ENCODE assay signal across 8 cellular contexts in genomic region chrX:104165894-104166734, GRCh38. TPM values are rescaled to one million over a fixed set of nuclear protein-coding genes. Genes with fewer than 3 reads are reported as not detected.
DNase-seq lines count a peak whose midpoint lies in the region; ATAC-seq and TF ChIP-seq lines count a peak whose summit lies in the region.

FAM199X (plus strand) TSS chrX:104166453; CDS start chrX:104166786, 333 bp downstream.

- peak within 1 kb of the TSS; percentile 88 for H3K27ac ChIP-seq in left ventricle myocardium inferior (replicated peaks)
- peak within 1 kb of the TSS; percentile 84 for H3K27ac ChIP-seq in psoas muscle
- peak within 1 kb of the TSS; percentile 71 for H3K27ac ChIP-seq in urinary bladder (ENCODE audit: low read depth)

- H3K9me3 ChIP-seq in left ventricle myocardium inferior (replicated peaks) (no peaks in the 10 kb centered on the region), psoas muscle (no peaks in the 10 kb centered on the region)

- DNase-seq in NCI-H146 treated with DMSO at 0.1 percent for 48 hours (lab: John Stamatoyannopoulos, UW; ENCODE audit: unreplicated experiment): peak; percentile 72
- peak in 55 of 56 donors; percentile 2 to 86 (median 65) for DNase-seq in amygdala (lab: John Stamatoyannopoulos, UW)
- DNase-seq in left ventricle myocardium inferior: peak; percentile 89
- peak; percentile 86 to 94 for DNase-seq in psoas muscle

- peak; percentile 65 for TF ChIP-seq POLR2A in GM15510 (IDR thresholded peaks at IDR 0.05; ENCODE audit: borderline replicate concordance, extremely low read depth, insufficient read length)

- TF ChIP-seq CTCF in left ventricle myocardium inferior (IDR thresholded peaks at IDR 0.05; ENCODE audit: borderline replicate concordance) (peak; percentile 83), psoas muscle (IDR thresholded peaks at IDR 0.05) (peak; percentile 75)

- H3K27me3 ChIP-seq in left ventricle myocardium inferior (ENCODE audit: low read depth) (no peaks in the 10 kb centered on the region), psoas muscle (ENCODE audit: insufficient read depth in 3 of 3, low read length in 2 of 3) (peaks cover 0 to 7% (median 0%) of the 10 kb centered on the region in 3 donors)

- intact Hi-C loops in T-helper 1 cell treated with Interleukin-12 subunit alpha and Interleukin-12 subunit beta and Interleukin-4 antibody, amounts not matched to agents 30 ng/mL and 1 ng/mL, for 36 hours (cut with micrococcal nuclease): loop anchor here (1.0 to 2.0 kb wide), 4 partner anchors 9 to 479 kb away; partner anchors contain the start of genes MORF4L2, SLC25A53 and ZCCHC18
- intact Hi-C loops in left ventricle myocardium inferior (cut with micrococcal nuclease) (no loop called here), psoas muscle (cut with DNase I) (no loop called here)

- peak within 1 kb of the TSS; percentile 83 for H3K4me3 ChIP-seq in left ventricle myocardium inferior
- H3K4me3 ChIP-seq in psoas muscle: peak within 1 kb of the TSS; percentile 77
- H3K4me3 ChIP-seq in urinary bladder (ENCODE audit: low read depth, low read length): peak within 1 kb of the TSS; percentile 88

- H3K36me3 ChIP-seq in left ventricle myocardium inferior: no peaks in the 10 kb centered on the region
- H3K36me3 ChIP-seq in psoas muscle (ENCODE audit: insufficient read depth in 1 of 2, low read depth in 1 of 2): no peaks in the 10 kb centered on the region
- no peaks in the 10 kb centered on the region for H3K36me3 ChIP-seq in urinary bladder (ENCODE audit: insufficient read depth)

- ATAC-seq in HG02884 (IDR thresholded peaks at IDR 0.05; ENCODE audit: unreplicated experiment): peak; percentile 93
- ATAC-seq in psoas muscle: peak; percentile 98 to 99 (median 99)

- 1 to 37% (median 2%) methylated on average over 21 to 58 of the region's 71 CpGs for WGBS in psoas muscle, 3 donors
- under 1% methylated on average over 59 of the region's 71 CpGs for WGBS in urinary bladder

- H3K4me1 ChIP-seq in left ventricle myocardium inferior (peaks cover 16% of the 10 kb centered on the region), psoas muscle (peaks cover 7% of the 10 kb centered on the region), urinary bladder (ENCODE audit: insufficient read depth) (no peaks in the 10 kb centered on the region)

RNA-seq across cellular contexts. Expression of gene FAM199X, which starts in this region (rescaled TPM):
- 13.4 and 14.0 TPM in 2 replicates for total RNA-seq in T-helper 1 cell treated with Interleukin-12 subunit alpha and Interleukin-12 subunit beta and Interleukin-4 antibody, amounts not matched to agents 30 ng/mL and 1 ng/mL, for 36 hours
- 11.2 TPM for total RNA-seq in left ventricle myocardium inferior
- total RNA-seq in psoas muscle: 10 to 100 TPM; 12.0 to 17.1 (median 14.6) TPM
- 10 to 100 TPM in 1 of 3 donors, 1 to 10 TPM in 2; 6.1 to 16.5 (median 7.3) TPM for polyA plus RNA-seq in psoas muscle
- total RNA-seq in urinary bladder: 34.7 TPM
- polyA plus RNA-seq in urinary bladder: 10.9 TPM

Comparison
In these comparisons a context has a peak if more than half of its experiments do, and no peak if none do; other contexts are left out.
1. Peak in every context shown above with its lines: DNase-seq, ATAC-seq, H3K4me3 ChIP-seq and H3K27ac ChIP-seq.